Comparison of ENCODE assay signal across 8 cellular contexts in genomic region chr9:5629312-5630037, GRCh38. TPM values are rescaled to one million over a fixed set of nuclear protein-coding genes. Genes with fewer than 3 reads are reported as not detected.
DNase-seq lines count a peak whose midpoint lies in the region; ATAC-seq and TF ChIP-seq lines count a peak whose summit lies in the region.

No MANE protein-coding gene starts in this region.

- peak overlapping the region; percentile 80 to 92 for H3K4me3 ChIP-seq in esophagus (ENCODE audit: low read depth in 1 of 2, low read length in 2 of 2)
- H3K4me3 ChIP-seq in testis = peak overlapping the region; percentile 92 to 98

- H3K4me1 ChIP-seq in esophagus (ENCODE audit: control insufficient read depth in 2 of 2, insufficient read depth in 2 of 2, low read length in 1 of 2) (peaks cover 0 to 2% of the 10 kb centered on the region in 2 donors), testis (peaks cover 21% of the 10 kb centered on the region)

- DNase-seq in NCI-H2227 (lab: John Stamatoyannopoulos, UW; ENCODE audit: unreplicated experiment) (peak; percentile 52), activated T-cell treated with anti-CD3 and anti-CD28 coated beads for 4 hours (peak; percentile 18), myocyte (ENCODE audit: low read depth) (peak; percentile 57), testis (peak; percentile 56), iPS-NIHi7 (ENCODE audit: extremely low spot score) (no peak)

- no peaks in the 10 kb centered on the region for H3K9me3 ChIP-seq in esophagus (ENCODE audit: control insufficient read depth in 2 of 2, insufficient read depth in 1 of 2, low read depth in 1 of 2, low read length in 1 of 2)
- no peaks in the 10 kb centered on the region for H3K9me3 ChIP-seq in testis

- ATAC-seq in GM18498 (IDR thresholded peaks at IDR 0.05; ENCODE audit: unreplicated experiment) (peak; percentile 13), HG02623 (IDR thresholded peaks at IDR 0.05; ENCODE audit: unreplicated experiment) (peak; percentile 3)

- TF ChIP-seq POLR2A in testis (IDR thresholded peaks at IDR 0.05) = no peak

- TF ChIP-seq CTCF in testis (IDR thresholded peaks at IDR 0.05) = no peak

- intact Hi-C loops in testis (cut with DNase I; ENCODE audit: low total_unique reads) = no loop called here

- no peaks in the 10 kb centered on the region for H3K36me3 ChIP-seq in esophagus (ENCODE audit: control insufficient read depth in 2 of 2, insufficient read depth in 2 of 2, low read length in 1 of 2)
- no peaks in the 10 kb centered on the region for H3K36me3 ChIP-seq in testis (ENCODE audit: low read depth, missing control alignments)

- WGBS in esophagus, 2 donors = 0 to 1% methylated on average over 53 to 55 of the region's 55 CpGs
- 0% methylated on average over 21 to 54 of the region's 55 CpGs for WGBS in testis, 2 donors

- H3K27me3 ChIP-seq in esophagus (ENCODE audit: control insufficient read depth in 1 of 2, insufficient read depth in 2 of 2, low read length in 2 of 2) (no peaks in the 10 kb centered on the region), testis (no peaks in the 10 kb centered on the region)

- H3K27ac ChIP-seq in esophagus (ENCODE audit: low read depth in 2 of 2, low read length in 1 of 2) (peak overlapping the region; percentile 97 to 98), testis (peak overlapping the region; percentile 95 to 98)

RNA-seq across cellular contexts. Expression of gene RIC1, which starts 0.6 kb away (rescaled TPM):
- polyA plus RNA-seq in esophagus (1 to 10 TPM; 4.3 to 5.8 TPM), testis (ENCODE audit: insufficient read depth, low read depth, low replicate concordance) (25.6 TPM)
- total RNA-seq in myocyte (25.1 and 28.3 TPM in 2 replicates), testis (10 to 100 TPM; 44.0 to 45.5 TPM)
- 12.1 TPM for polyA plus RNA-seq in myocyte (2012)
